In genomic region chr7:28072876-28073514, GRCh38 we compare ENCODE assay signal across 14 cellular contexts.
DNase-seq lines count a peak whose midpoint lies in the region; ATAC-seq and TF ChIP-seq lines count a peak whose summit lies in the region.
"Had no signal": no experiment of that assay in that cellular context is flagged by ENCODE, and none has a peak within 500 bp of the region (broad histone marks: within the 10 kb centered on the region; RNA-seq: fewer than 3 reads in every experiment).

No MANE protein-coding gene starts in this region.

- DNase-seq in GM23338 (ENCODE audit: low spot score) (peak; percentile 33), WTC11 (ENCODE audit: low spot score) (no peak), immature natural killer cell (peak; percentile 14 to 37 (median 22)), trophoblast cell (no peak), RPMI8226 (no peak), C1 segment of cervical spinal cord (lab: John Stamatoyannopoulos, UW) (no peak)
- no peak for DNase-seq in activated CD4-positive, alpha-beta memory T cell treated with anti-CD3 and anti-CD28 coated beads for 36 hours
- DNase-seq: 8988T; AML-193; CD4-positive, CD25-positive, alpha-beta regulatory T cell; DMS53; H7 had no signal

- H2BK12ac ChIP-seq in trophoblast cell (ENCODE audit: low read length) = peak overlapping the region; percentile 95

- no peak overlapping the region for H3K4me3 ChIP-seq in GM23338
- no peak overlapping the region for H3K4me3 ChIP-seq in trophoblast cell (ENCODE audit: low read depth, low read length)
- H3K4me3 ChIP-seq: BLaER1 had no signal

- H3K36me3 ChIP-seq in GM23338 (ENCODE audit: insufficient read depth) (no peaks in the 10 kb centered on the region), trophoblast cell (ENCODE audit: control insufficient read depth in 1 of 2, insufficient read depth in 2 of 2, low read length in 2 of 2) (no peaks in the 10 kb centered on the region)
- H3K36me3 ChIP-seq: BLaER1 had no signal

- no peak overlapping the region for H3K4me3 Mint-ChIP-seq in GM23338
- H3K4me3 Mint-ChIP-seq in WTC11 = no peak overlapping the region
- H3K4me3 Mint-ChIP-seq in immature natural killer cell = peak overlapping the region; percentile 69 to 90 (median 83)
- no peak overlapping the region for H3K4me3 Mint-ChIP-seq in activated CD4-positive, alpha-beta memory T cell treated with anti-CD3 and anti-CD28 coated beads for 36 hours
- H3K4me3 Mint-ChIP-seq: CD4-positive, CD25-positive, alpha-beta regulatory T cell had no signal

- H4K20me1 ChIP-seq in GM23338 (replicated peaks; ENCODE audit: insufficient read depth) = peaks cover 10% of the 10 kb centered on the region

- H3K4me1 Mint-ChIP-seq in GM23338 = peaks cover 27% of the 10 kb centered on the region
- H3K4me1 Mint-ChIP-seq in WTC11 = peaks cover 51% of the 10 kb centered on the region
- peaks cover 71 to 85% of the 10 kb centered on the region in 2 donors for H3K4me1 Mint-ChIP-seq in immature natural killer cell
- H3K4me1 Mint-ChIP-seq in activated CD4-positive, alpha-beta memory T cell treated with anti-CD3 and anti-CD28 coated beads for 36 hours (ENCODE audit: low read depth) = peaks cover 3% of the 10 kb centered on the region

- no peak overlapping the region for H2AFZ ChIP-seq in GM23338
- H2AFZ ChIP-seq in trophoblast cell (ENCODE audit: insufficient read depth, low read length, poor library complexity) = peak overlapping the region; percentile 28

- no peaks in the 10 kb centered on the region; the same call in 1 of the 2 replicates for H3F3A ChIP-seq in GM23338 (replicated peaks; ENCODE audit: low read depth)

- no peak overlapping the region for H4K12ac ChIP-seq in trophoblast cell (ENCODE audit: low read depth, low read length)

- ATAC-seq in GM23338 = peak; percentile 78
- ATAC-seq in WTC11 = peak; percentile 73
- ATAC-seq: HepG2 had no signal

- peak overlapping the region; percentile 69 for H2AK5ac ChIP-seq in trophoblast cell (ENCODE audit: low read length)

- H3K9me2 ChIP-seq in GM23338 (ENCODE audit: insufficient read depth) = no peaks in the 10 kb centered on the region

- peak overlapping the region; percentile 95 for H2BK120ac ChIP-seq in trophoblast cell (ENCODE audit: insufficient read depth, low read length, poor library complexity)

- POLR2A ChIA-PET in WTC11 (lab: Charles Lee) = no interaction called here
- POLR2A ChIA-PET in activated CD4-positive, alpha-beta memory T cell treated with anti-CD3 and anti-CD28 coated beads for 36 hours (lab: Charles Lee) = no interaction called here

- H3K36me3 Mint-ChIP-seq in GM23338 (ENCODE audit: low read depth) (no peaks in the 10 kb centered on the region), WTC11 (no peaks in the 10 kb centered on the region), immature natural killer cell (no peaks in the 10 kb centered on the region)
- H3K36me3 Mint-ChIP-seq in activated CD4-positive, alpha-beta memory T cell treated with anti-CD3 and anti-CD28 coated beads for 36 hours = no peaks in the 10 kb centered on the region

- H3K27me3 Mint-ChIP-seq in GM23338 (ENCODE audit: insufficient read depth, low read depth, poor library complexity) = peaks cover 2% of the 10 kb centered on the region
- H3K27me3 Mint-ChIP-seq in WTC11 (ENCODE audit: low read depth) = no peaks in the 10 kb centered on the region
- H3K27me3 Mint-ChIP-seq in immature natural killer cell (ENCODE audit: low read depth in 3 of 3) = peaks cover 0 to 2% (median 0%) of the 10 kb centered on the region in 3 donors
- no peaks in the 10 kb centered on the region for H3K27me3 Mint-ChIP-seq in activated CD4-positive, alpha-beta memory T cell treated with anti-CD3 and anti-CD28 coated beads for 36 hours
- H3K27me3 Mint-ChIP-seq: CD4-positive, CD25-positive, alpha-beta regulatory T cell had no signal

- H3K27me3 ChIP-seq in GM23338 (ENCODE audit: insufficient read depth) (no peaks in the 10 kb centered on the region), trophoblast cell (ENCODE audit: insufficient read depth, low read length) (no peaks in the 10 kb centered on the region)
- H3K27me3 ChIP-seq: BLaER1 had no signal

- H3K18ac ChIP-seq in trophoblast cell (ENCODE audit: low read length) = peak overlapping the region; percentile 78

- no peaks in the 10 kb centered on the region for H3K9me3 ChIP-seq in trophoblast cell (ENCODE audit: insufficient read depth, low read depth, low read length)
- H3K9me3 ChIP-seq: BLaER1 had no signal

- H3K79me1 ChIP-seq in trophoblast cell (ENCODE audit: low read length) = peaks cover 18% of the 10 kb centered on the region

- H2BK5ac ChIP-seq in trophoblast cell (ENCODE audit: low read depth, low read length, poor library complexity) = peak overlapping the region; percentile 79

- peak overlapping the region; percentile 94 for H4K91ac ChIP-seq in trophoblast cell (ENCODE audit: low read depth, low read length)

- peaks cover 27% of the 10 kb centered on the region for H3K4me1 ChIP-seq in GM23338 (ENCODE audit: insufficient read depth)
- H3K4me1 ChIP-seq in trophoblast cell (ENCODE audit: control insufficient read depth in 1 of 2, insufficient read depth in 2 of 2, low read length in 2 of 2) = no peaks in the 10 kb centered on the region

- peaks cover 30% of the 10 kb centered on the region for H3K79me2 ChIP-seq in GM23338 (replicated peaks; ENCODE audit: insufficient read depth)
- H3K79me2 ChIP-seq in trophoblast cell (ENCODE audit: control insufficient read depth, insufficient read depth, low read length, poor library complexity) = peaks cover 5% of the 10 kb centered on the region

- H4K8ac ChIP-seq in trophoblast cell (ENCODE audit: low read depth, low read length) = peak overlapping the region; percentile 77

- CTCF ChIA-PET in WTC11 (lab: Charles Lee) = interaction anchor here (0.6 to 18.4 kb wide), 3 partner anchors 12 to 419 kb away, joined by 3 to 307 read pairs (median 248); no protein-coding TSS in a partner anchor
- CTCF ChIA-PET in activated CD4-positive, alpha-beta memory T cell treated with anti-CD3 and anti-CD28 coated beads for 36 hours (lab: Charles Lee) = interaction anchor here (1.4 to 4.4 kb wide), 3 partner anchors 12 to 23 kb away, joined by 3 to 29 read pairs (median 25); no protein-coding TSS in a partner anchor

- H3K9ac ChIP-seq in trophoblast cell (ENCODE audit: low read length) = no peak overlapping the region
- H3K9ac ChIP-seq: BLaER1 had no signal

- H3K23ac ChIP-seq in trophoblast cell (ENCODE audit: low read length) = no peak overlapping the region

- WGBS in trophoblast cell (ENCODE audit: extremely low coverage, insufficient coverage, insufficient read length) = 100% methylated on average over 2 of the region's 8 CpGs

- no peak for TF ChIP-seq CTCF in GM23338 (conservative IDR thresholded peaks at IDR 0.05; ENCODE audit: low read depth in 2 of 2)
- TF ChIP-seq CTCF in WTC11 (IDR thresholded peaks at IDR 0.05) = no peak

- no peak overlapping the region for H3K4ac ChIP-seq in trophoblast cell (ENCODE audit: low read depth, low read length)

- H3K9me3 Mint-ChIP-seq in GM23338 (no peaks in the 10 kb centered on the region), WTC11 (no peaks in the 10 kb centered on the region), immature natural killer cell (no peaks in the 10 kb centered on the region)
- no peaks in the 10 kb centered on the region for H3K9me3 Mint-ChIP-seq in activated CD4-positive, alpha-beta memory T cell treated with anti-CD3 and anti-CD28 coated beads for 36 hours
- H3K9me3 Mint-ChIP-seq: CD4-positive, CD25-positive, alpha-beta regulatory T cell had no signal

- H3K27ac ChIP-seq in GM23338 (ENCODE audit: low read depth) (no peak overlapping the region), trophoblast cell (ENCODE audit: low read depth, low read length) (no peak overlapping the region)
- H3K27ac ChIP-seq: BLaER1 had no signal

- H3K4me2 ChIP-seq in GM23338 = no peak overlapping the region
- no peak overlapping the region for H3K4me2 ChIP-seq in trophoblast cell (ENCODE audit: low read length)
- H3K4me2 ChIP-seq: BLaER1 had no signal

- intact Hi-C loops in activated CD4-positive, alpha-beta memory T cell treated with anti-CD3 and anti-CD28 coated beads for 36 hours (cut with micrococcal nuclease) = no loop called here

- H3K27ac Mint-ChIP-seq in GM23338 (peak overlapping the region; percentile 46; the same call in 1 of the 2 replicates), WTC11 (peak overlapping the region; percentile 1; the same call in 1 of the 2 replicates), immature natural killer cell (peak overlapping the region in 2 of 6 donors; percentile 44 to 72)
- H3K27ac Mint-ChIP-seq in activated CD4-positive, alpha-beta memory T cell treated with anti-CD3 and anti-CD28 coated beads for 36 hours = no peak overlapping the region
- H3K27ac Mint-ChIP-seq: CD4-positive, CD25-positive, alpha-beta regulatory T cell had no signal

- peak overlapping the region; percentile 37 for H3K14ac ChIP-seq in trophoblast cell (ENCODE audit: low read length)

TF ChIP-seq in GM23338, 12 proteins besides CTCF, POLR2A, EP300 and RAD21 (continues in another document):
- TF ChIP-seq STAT1 (IDR thresholded peaks at IDR 0.05; ENCODE audit: unreplicated experiment) (no peak), CREB1 (CRISPR knock-in tag; IDR thresholded peaks at IDR 0.05; ENCODE audit: low read depth) (no peak), NANOG (IDR thresholded peaks at IDR 0.05; ENCODE audit: borderline replicate concordance) (no peak)

TF ChIP-seq in WTC11, 78 proteins besides CTCF, POLR2A, EP300 and RAD21 (continues in another document):
- TF ChIP-seq TEAD4 (CRISPR knock-in tag; IDR thresholded peaks at IDR 0.05) (no peak), NR3C1 (CRISPR knock-in tag; conservative IDR thresholded peaks at IDR 0.05; ENCODE audit: low read depth) (no peak), OVOL2 (CRISPR knock-in tag; IDR thresholded peaks at IDR 0.05; ENCODE audit: borderline replicate concordance) (no peak), ZNF138 (CRISPR knock-in tag; conservative IDR thresholded peaks at IDR 0.05) (no peak), ZNF263 (CRISPR knock-in tag; IDR thresholded peaks at IDR 0.05; ENCODE audit: low read depth) (no peak)

Comparison
In these comparisons a context has a peak if more than half of its experiments do, and no peak if none do; other contexts are left out.
1. DNase-seq: peak in GM23338 (single experiment) and immature natural killer cell (3 of 3); none in WTC11 (single experiment), trophoblast cell (0 of 2), RPMI8226 (single experiment), activated CD4-positive, alpha-beta memory T cell treated with anti-CD3 and anti-CD28 coated beads for 36 hours (single experiment) and C1 segment of cervical spinal cord (0 of 14).
2. H3K4me3 Mint-ChIP-seq: peak in immature natural killer cell (5 of 5); none in GM23338 (single experiment), WTC11 (single experiment) and activated CD4-positive, alpha-beta memory T cell treated with anti-CD3 and anti-CD28 coated beads for 36 hours (single experiment).